ENCODE assay signal across 8 cellular contexts in genomic region chr4:51845055-51845426, GRCh38. TPM values are rescaled to one million over a fixed set of nuclear protein-coding genes. Genes with fewer than 3 reads are reported as not detected.
DNase-seq lines count a peak whose midpoint lies in the region; ATAC-seq, FAIRE-seq and TF ChIP-seq lines count a peak whose summit lies in the region.

No MANE protein-coding gene starts in this region.

- peak overlapping the region in 1 of 2 donors; percentile 71 for H3K9ac ChIP-seq in liver (ENCODE audit: low read depth in 1 of 2, low read length in 2 of 2)

- no peak for ATAC-seq in activated CD8-positive, alpha-beta memory T cell treated with anti-CD3 and anti-CD28 coated beads, Interleukin-2, amount 10 ng/mL, durations not matched to agents 7 days and 5 days

- H3K36me3 ChIP-seq in liver (ENCODE audit: control insufficient read depth in 4 of 4, insufficient read depth in 3 of 4, low read depth in 1 of 4, low read length in 3 of 4) (peaks cover 0 to 2% (median 0%) of the 10 kb centered on the region in 4 donors), thyroid gland (no peaks in the 10 kb centered on the region)

- peaks cover 3 to 22% (median 12%) of the 10 kb centered on the region in 4 donors for H3K4me1 ChIP-seq in liver (ENCODE audit: control insufficient read depth in 4 of 4, insufficient read depth in 4 of 4, low read length in 3 of 4)
- peaks cover 13% of the 10 kb centered on the region in 2 donors for H3K4me1 ChIP-seq in thyroid gland

- TF ChIP-seq RAD21 in liver (IDR thresholded peaks at IDR 0.05): no peak

- peak overlapping the region; percentile 91 for H3K4me3 Mint-ChIP-seq in activated CD8-positive, alpha-beta memory T cell treated with anti-CD3 and anti-CD28 coated beads, Interleukin-2, amount 10 ng/mL, durations not matched to agents 7 days and 5 days

- CTCF ChIA-PET in activated CD8-positive, alpha-beta memory T cell treated with anti-CD3 and anti-CD28 coated beads, Interleukin-2, amount 10 ng/mL, durations not matched to agents 7 days and 5 days (lab: Charles Lee): no interaction called here

- TF ChIP-seq POLR2A in thyroid gland (IDR thresholded peaks at IDR 0.05) (no peak), GM12891 (IDR thresholded peaks at IDR 0.05; ENCODE audit: low read depth, low read length) (no peak)

- intact Hi-C loops in thyroid gland (cut with DNase I): loop anchor here (10.0 kb wide), 1 partner anchor 1530 kb away; the partner anchor contains the start of gene FIP1L1

- H3K27me3 Mint-ChIP-seq in activated CD8-positive, alpha-beta memory T cell treated with anti-CD3 and anti-CD28 coated beads, Interleukin-2, amount 10 ng/mL, durations not matched to agents 7 days and 5 days: no peaks in the 10 kb centered on the region

- DNase-seq in activated CD8-positive, alpha-beta memory T cell treated with anti-CD3 and anti-CD28 coated beads, Interleukin-2, amount 10 ng/mL, durations not matched to agents 7 days and 5 days: no peak
- no peak for DNase-seq in activated CD8-positive, alpha-beta memory T cell treated with anti-CD3 and anti-CD28 coated beads, Interleukin-2, amount 50 U/mL, for 48 hours
- DNase-seq in astrocyte of the cerebellum (ENCODE audit: low read depth) (no peak), thyroid gland (no peak), EL (no peak), GM12891 (ENCODE audit: insufficient read length, low spot score) (no peak), Ammon's horn (ENCODE audit: low spot score) (no peak)

- H3K27ac Mint-ChIP-seq in activated CD8-positive, alpha-beta memory T cell treated with anti-CD3 and anti-CD28 coated beads, Interleukin-2, amount 10 ng/mL, durations not matched to agents 7 days and 5 days: peak overlapping the region; percentile 74

- H3K27ac ChIP-seq in liver (ENCODE audit: low read depth in 1 of 2, low read length in 2 of 2) (peak overlapping the region; percentile 89 to 97), thyroid gland (peak overlapping the region in 2 of 3 donors; percentile 23 to 95)

- H3K4me1 Mint-ChIP-seq in activated CD8-positive, alpha-beta memory T cell treated with anti-CD3 and anti-CD28 coated beads, Interleukin-2, amount 10 ng/mL, durations not matched to agents 7 days and 5 days: peaks cover 18% of the 10 kb centered on the region

- FAIRE-seq in GM12891 (lab: Jason Lieb, UNC): no peak

- no peaks in the 10 kb centered on the region for H3K9me3 ChIP-seq in liver (ENCODE audit: control insufficient read depth in 4 of 4, low read length in 3 of 4)
- H3K9me3 ChIP-seq in thyroid gland: no peaks in the 10 kb centered on the region

- TF ChIP-seq CTCF in astrocyte of the cerebellum (IDR thresholded peaks at IDR 0.05; ENCODE audit: low read depth, low read length, missing control alignments) (no peak), liver (IDR thresholded peaks at IDR 0.05; ENCODE audit: low read depth, low read length, missing input control) (no peak), thyroid gland (IDR thresholded peaks at IDR 0.05) (no peak)

- H3K9me3 Mint-ChIP-seq in activated CD8-positive, alpha-beta memory T cell treated with anti-CD3 and anti-CD28 coated beads, Interleukin-2, amount 10 ng/mL, durations not matched to agents 7 days and 5 days (ENCODE audit: low read depth): no peaks in the 10 kb centered on the region

- H3K27me3 ChIP-seq in liver (ENCODE audit: control insufficient read depth in 4 of 4, insufficient read depth in 4 of 4, low read length in 3 of 4): no peaks in the 10 kb centered on the region
- no peaks in the 10 kb centered on the region for H3K27me3 ChIP-seq in thyroid gland

- in situ Hi-C loops in astrocyte of the cerebellum (cut with HindIII; ENCODE audit: low sequenced_read_pairs): no loop called here

- WGBS in liver: 54% methylated on average over 6 of the region's 6 CpGs
- WGBS in thyroid gland, 2 donors: 54 to 57% methylated on average over 6 of the region's 6 CpGs

- peaks cover 8% of the 10 kb centered on the region for H3K36me3 Mint-ChIP-seq in activated CD8-positive, alpha-beta memory T cell treated with anti-CD3 and anti-CD28 coated beads, Interleukin-2, amount 10 ng/mL, durations not matched to agents 7 days and 5 days

- H3K4me3 ChIP-seq in astrocyte of the cerebellum (ENCODE audit: low read depth, low read length) (peak overlapping the region; percentile 78), liver (ENCODE audit: low read depth in 1 of 3, low read length in 3 of 3) (peak overlapping the region; percentile 29 to 85 (median 83)), thyroid gland (replicated peaks in 1 of 3) (peak overlapping the region in 2 of 3 donors; percentile 8 to 82)

TF ChIP-seq in liver, 16 proteins besides CTCF, POLR2A, EP300 and RAD21:
- TF ChIP-seq NR2F2 (IDR thresholded peaks at IDR 0.05): no peak
- TF ChIP-seq SP1 (IDR thresholded peaks at IDR 0.05): peak; percentile 5

TF ChIP-seq in GM12891, 5 proteins besides CTCF, POLR2A, EP300 and RAD21:
- TF ChIP-seq SPI1 (IDR thresholded peaks at IDR 0.05; ENCODE audit: low read depth, low read length) (no peak), POLR2AphosphoS5 (IDR thresholded peaks at IDR 0.05; ENCODE audit: low read depth, low read length) (no peak), TAF1 (IDR thresholded peaks at IDR 0.05; ENCODE audit: low read depth, low read length) (no peak), PAX5 (IDR thresholded peaks at IDR 0.05; ENCODE audit: insufficient read depth, low read length, severe bottlenecking) (no peak), POU2F2 (IDR thresholded peaks at IDR 0.05; ENCODE audit: low read depth, low read length) (no peak)

RNA-seq across cellular contexts. Expression of gene DCUN1D4, which starts 2.1 kb away (rescaled TPM):
- 10 to 100 TPM; 28.4 to 30.0 TPM for total RNA-seq in activated CD8-positive, alpha-beta memory T cell treated with anti-CD3 and anti-CD28 coated beads, Interleukin-2, amount 10 ng/mL, durations not matched to agents 7 days and 5 days
- total RNA-seq in liver (10 to 100 TPM; 27.7 to 33.9 TPM), thyroid gland (10 to 100 TPM; 44.6 to 81.4 (median 51.7) TPM)
- 10 to 100 TPM; 15.2 to 15.8 TPM for polyA plus RNA-seq in liver
- polyA plus RNA-seq in GM12891 (2012; ENCODE audit: low read depth, missing spikeins): 6.6 TPM
